ENCODE assay signal across 28 cellular contexts in the genomic region with DNA sequence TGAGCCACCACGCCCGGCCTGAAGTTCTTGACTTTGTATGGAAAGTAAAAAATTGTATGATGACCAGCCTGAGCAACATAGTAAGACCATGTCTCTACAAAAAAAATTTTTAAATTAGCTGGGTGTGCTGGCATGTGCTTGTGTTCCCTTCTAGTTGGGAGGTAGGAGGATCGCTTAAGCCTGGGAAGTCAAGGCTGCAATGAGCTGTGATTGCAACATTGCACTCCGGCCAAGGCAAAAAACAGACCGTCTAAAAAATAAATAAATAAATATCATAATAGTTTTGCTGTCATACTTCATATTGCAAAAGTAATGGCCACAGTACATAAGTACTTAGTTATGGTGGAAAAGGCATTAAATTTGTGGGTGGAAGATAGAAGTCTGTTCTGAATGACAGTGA.
"Had no signal": no experiment of that assay in that cellular context is flagged by ENCODE, and none has a peak within 500 bp of the region (broad histone marks: within the 10 kb centered on the region; RNA-seq: fewer than 3 reads in every experiment).

No MANE protein-coding gene starts in this region.

- DNase-seq: kidney glomerular epithelial cell; left cardiac atrium; left lung; lower lobe of right lung; mammary epithelial cell; mesenchymal stem cell; naive B cell; natural killer cell; nephron progenitor cell; ovary; right cardiac atrium; stimulated activated CD4-positive, alpha-beta T cell treated with anti-CD3 and anti-CD28 coated beads, Interleukin-12 subunit alpha, Interleukin-12 subunit beta, amount 100 ng/mL, for 4 hours; stimulated activated CD4-positive, alpha-beta T cell treated with anti-CD3 and anti-CD28 coated beads, Interleukin-15, amount 100 ng/mL, for 24 hours; stimulated activated CD4-positive, alpha-beta T cell treated with anti-CD3 and anti-CD28 coated beads, Interleukin-2, amount 100 ng/mL, for 24 hours; stimulated activated CD4-positive, alpha-beta T cell treated with anti-CD3 and anti-CD28 coated beads, Interleukin-4, amount 100 ng/mL, for 1 hour; stimulated activated naive B cell treated with anti-CD40 and anti-IgM and Interleukin-4, amounts not matched to agents 10 μg/mL and 1 μg/mL and 100 μg/mL, for 72 hours; stimulated activated naive CD8-positive, alpha-beta T cell treated with anti-CD3 and anti-CD28 coated beads, Interleukin-15, Interleukin-2, amounts not matched to agents 100 U/mL and 50 U/mL, for 24 hours; stomach; testis; thyroid gland; transverse colon; upper lobe of left lung had no signal

- H3K4me1 ChIP-seq: neural progenitor cell, thyroid gland had no signal

- H3K36me3 ChIP-seq: neural progenitor cell, neutrophil, ovary, transverse colon had no signal

- H3K9me3 ChIP-seq: left lung, lower lobe of right lung, neutrophil, ovary, stomach, testis, thyroid gland, transverse colon, upper lobe of left lung, vagina had no signal

- ATAC-seq: left cardiac atrium; left lung; lower lobe of right lung; natural killer cell; right cardiac atrium; sciatic nerve; stimulated activated naive B cell treated with anti-CD40 and anti-IgM and Interleukin-4, amounts not matched to agents 10 μg/mL and 1 μg/mL and 100 μg/mL, for 72 hours; stimulated activated naive CD8-positive, alpha-beta T cell treated with anti-CD3 and anti-CD28 coated beads, Interleukin-15, Interleukin-2, amounts not matched to agents 100 U/mL and 50 U/mL, for 24 hours had no signal

- H3K27me3 ChIP-seq: hepatocyte, left lung, neural progenitor cell, neutrophil, ovary, stomach, testis, thyroid gland, transverse colon, upper lobe of left lung, vagina had no signal

- H3K27ac ChIP-seq: hepatocyte, left lung, lower lobe of right lung, neural progenitor cell, neutrophil, ovary, skin epidermis, stomach, testis, thyroid gland, transverse colon, upper lobe of left lung, vagina had no signal

- H3K4me3 ChIP-seq: hepatocyte, left lung, lower lobe of right lung, neural progenitor cell, ovary, skin epidermis, stomach, testis, thyroid gland, transverse colon, upper lobe of left lung, vagina had no signal
